Comparison of ENCODE assay signal across 9 cellular contexts in genomic region chr7:130884437-130885417, GRCh38.
DNase-seq lines count a peak whose midpoint lies in the region; ATAC-seq and TF ChIP-seq lines count a peak whose summit lies in the region.
"Had no signal": no experiment of that assay in that cellular context is flagged by ENCODE, and none has a peak within 500 bp of the region (broad histone marks: within the 10 kb centered on the region; RNA-seq: fewer than 3 reads in every experiment).

No MANE protein-coding gene starts in this region.

- H3K4me1 Mint-ChIP-seq in activated naive CD4-positive, alpha-beta T cell treated with anti-CD3 and anti-CD28 coated beads, Interleukin-2, amount 10 ng/mL, durations not matched to agents 7 days and 5 days = peaks cover 22% of the 10 kb centered on the region
- peaks cover 49% of the 10 kb centered on the region for H3K4me1 Mint-ChIP-seq in activated naive CD8-positive, alpha-beta T cell (ENCODE audit: low read depth)

- H3K27ac ChIP-seq in upper lobe of left lung = peak overlapping the region; percentile 8 to 91 (median 48)

- H3K27ac Mint-ChIP-seq in activated naive CD4-positive, alpha-beta T cell treated with anti-CD3 and anti-CD28 coated beads, Interleukin-2, amount 10 ng/mL, durations not matched to agents 7 days and 5 days = peak overlapping the region; percentile 52
- H3K27ac Mint-ChIP-seq in activated naive CD8-positive, alpha-beta T cell = peak overlapping the region; percentile 31
- H3K27ac Mint-ChIP-seq: nephron progenitor cell had no signal

- no peaks in the 10 kb centered on the region for H3K9me3 ChIP-seq in upper lobe of left lung

- no peak for TF ChIP-seq CTCF in upper lobe of left lung (IDR thresholded peaks at IDR 0.05)

- 65 to 71% methylated on average over 21 of the region's 21 CpGs for WGBS in upper lobe of left lung, 2 donors

- H3K36me3 ChIP-seq in upper lobe of left lung = peaks cover 27 to 90% (median 49%) of the 10 kb centered on the region in 4 donors

- no peaks in the 10 kb centered on the region for H3K27me3 Mint-ChIP-seq in activated naive CD4-positive, alpha-beta T cell treated with anti-CD3 and anti-CD28 coated beads, Interleukin-2, amount 10 ng/mL, durations not matched to agents 7 days and 5 days
- no peaks in the 10 kb centered on the region for H3K27me3 Mint-ChIP-seq in activated naive CD8-positive, alpha-beta T cell

- no peak for DNase-seq in activated naive CD4-positive, alpha-beta T cell treated with anti-CD3 and anti-CD28 coated beads, Interleukin-2, amount 10 ng/mL, durations not matched to agents 7 days and 5 days
- no peak for DNase-seq in activated naive CD4-positive, alpha-beta T cell (lab: John Stamatoyannopoulos, UW)
- DNase-seq in kidney glomerular epithelial cell (lab: John Stamatoyannopoulos, UW) (peak; percentile 97), upper lobe of left lung (peak in 1 of 2 donors; percentile 74), dermis blood vessel endothelial cell (no peak)
- DNase-seq: nephron progenitor cell had no signal

- ATAC-seq in upper lobe of left lung (ENCODE audit: low FRiP score in 2 of 2) (peak in 1 of 2 donors; percentile 7), HG02678 (IDR thresholded peaks at IDR 0.05; ENCODE audit: unreplicated experiment) (no peak), GM18498 (IDR thresholded peaks at IDR 0.05; ENCODE audit: unreplicated experiment) (no peak)

- no peak for TF ChIP-seq EP300 in upper lobe of left lung (IDR thresholded peaks at IDR 0.05)

- no peak overlapping the region for H3K4me3 Mint-ChIP-seq in activated naive CD4-positive, alpha-beta T cell treated with anti-CD3 and anti-CD28 coated beads, Interleukin-2, amount 10 ng/mL, durations not matched to agents 7 days and 5 days
- H3K4me3 Mint-ChIP-seq in activated naive CD8-positive, alpha-beta T cell = no peak overlapping the region
- H3K4me3 Mint-ChIP-seq: nephron progenitor cell had no signal

- CTCF ChIA-PET in activated naive CD4-positive, alpha-beta T cell treated with anti-CD3 and anti-CD28 coated beads, Interleukin-2, amount 10 ng/mL, durations not matched to agents 7 days and 5 days (lab: Charles Lee) = interaction anchor here (1.8 to 3.3 kb wide), 3 partner anchors 10 to 156 kb away, joined by 8 to 19 read pairs (median 9); no protein-coding TSS in a partner anchor

- no peak for TF ChIP-seq POLR2A in upper lobe of left lung (IDR thresholded peaks at IDR 0.05)

- H3K36me3 Mint-ChIP-seq in activated naive CD4-positive, alpha-beta T cell treated with anti-CD3 and anti-CD28 coated beads, Interleukin-2, amount 10 ng/mL, durations not matched to agents 7 days and 5 days = peaks cover 59% of the 10 kb centered on the region
- H3K36me3 Mint-ChIP-seq in activated naive CD8-positive, alpha-beta T cell = peaks cover 11% of the 10 kb centered on the region

- no peaks in the 10 kb centered on the region for H3K27me3 ChIP-seq in upper lobe of left lung

- H3K9me3 Mint-ChIP-seq in activated naive CD4-positive, alpha-beta T cell treated with anti-CD3 and anti-CD28 coated beads, Interleukin-2, amount 10 ng/mL, durations not matched to agents 7 days and 5 days = no peaks in the 10 kb centered on the region
- H3K9me3 Mint-ChIP-seq in activated naive CD8-positive, alpha-beta T cell (ENCODE audit: low read depth) = no peaks in the 10 kb centered on the region
- H3K9me3 Mint-ChIP-seq: nephron progenitor cell had no signal

- H3K4me3 ChIP-seq in upper lobe of left lung = no peak overlapping the region

- peaks cover 48 to 77% (median 68%) of the 10 kb centered on the region in 4 donors for H3K4me1 ChIP-seq in upper lobe of left lung
